Comparison of ENCODE assay signal across 9 cellular contexts in the genomic region with DNA sequence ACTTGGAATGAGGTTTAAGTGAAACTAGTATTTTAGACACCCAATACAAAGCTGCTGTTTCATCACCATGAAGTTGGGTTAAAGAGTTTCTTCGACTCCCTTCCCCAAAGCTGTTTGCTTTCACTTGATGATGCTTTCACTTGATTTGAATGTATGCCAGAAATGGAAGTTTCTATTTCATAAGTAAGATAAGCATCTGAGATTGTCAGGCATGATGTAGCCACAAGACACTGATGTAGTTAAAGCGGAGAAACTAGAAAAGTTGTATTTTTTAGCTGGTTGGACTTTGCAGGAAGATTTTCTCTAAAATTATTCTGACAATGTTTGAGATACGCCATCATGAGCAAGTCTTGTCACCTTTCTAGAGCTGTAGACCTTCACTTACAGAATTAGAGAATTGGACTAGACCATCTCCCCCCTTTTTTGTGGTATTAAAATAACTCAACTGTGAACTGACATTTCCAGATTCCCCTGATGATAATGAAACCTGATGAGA. TPM values are rescaled to one million over a fixed set of nuclear protein-coding genes. Genes with fewer than 3 reads are reported as not detected.
A peak's percentile ranks its signal among the peaks of the same experiment; 100 is the strongest.
DNase-seq lines count a peak whose midpoint lies in the region; ATAC-seq and TF ChIP-seq lines count a peak whose summit lies in the region.
"Had no signal": no experiment of that assay in that cellular context is flagged by ENCODE, and none has a peak within 500 bp of the region (broad histone marks: within the 10 kb centered on the region; RNA-seq: fewer than 3 reads in every experiment).

No MANE protein-coding gene starts in this region.

- no peak overlapping the region for H3K27ac ChIP-seq in HEK293 (ENCODE audit: extremely low read depth, low read depth, low read length)
- no peak overlapping the region for H3K27ac ChIP-seq in naive thymus-derived CD4-positive, alpha-beta T cell (ENCODE audit: low read depth, low read length)

- H3K36me3 Mint-ChIP-seq in naive thymus-derived CD4-positive, alpha-beta T cell: peaks cover 0 to 37% (median 0%) of the 10 kb centered on the region in 5 donors

- peaks cover 0 to 2% (median 0%) of the 10 kb centered on the region in 5 donors for H3K27me3 Mint-ChIP-seq in naive thymus-derived CD4-positive, alpha-beta T cell

- no peak overlapping the region for H3K4me3 ChIP-seq in HEK293 (ENCODE audit: low read depth, low read length)
- no peak overlapping the region for H3K4me3 ChIP-seq in naive thymus-derived CD4-positive, alpha-beta T cell (ENCODE audit: low read length)

- H3K4me1 ChIP-seq in HEK293 (ENCODE audit: control insufficient read depth, insufficient read depth, low read length): no peaks in the 10 kb centered on the region
- H3K4me1 ChIP-seq in naive thymus-derived CD4-positive, alpha-beta T cell (ENCODE audit: control insufficient read depth in 2 of 2, insufficient read depth in 2 of 2, low read length in 2 of 2): peaks cover 0 to 15% of the 10 kb centered on the region in 2 donors

- CTCF ChIA-PET in HEK293 (lab: Yijun Ruan, JAX): interaction anchor here (1.1 to 7.0 kb wide), 4 partner anchors 26 to 141 kb away, joined by 3 to 81 read pairs (median 4); no protein-coding TSS in a partner anchor
- CTCF ChIA-PET in naive thymus-derived CD4-positive, alpha-beta T cell (lab: Charles Lee): interaction anchor here (1.1 to 5.5 kb wide), 2 partner anchors 20 to 140 kb away, joined by 6 to 44 read pairs; a partner anchor contains a TSS

- DNase-seq in SIG-M5 treated with dmso at 0.1 percent for 504 hours (lab: John Stamatoyannopoulos, UW; ENCODE audit: unreplicated experiment): peak; percentile 12
- DNase-seq in SIG-M5 (lab: John Stamatoyannopoulos, UW): no peak
- DNase-seq in M059J (ENCODE audit: low read depth): peak; percentile 16
- peak in 6 of 9 donors; percentile 29 to 60 (median 40) for DNase-seq in naive thymus-derived CD4-positive, alpha-beta T cell
- DNase-seq in KBM-7: no peak
- DNase-seq in stimulated activated CD4-positive, alpha-beta T cell treated with anti-CD3 and anti-CD28 coated beads, Interleukin-2, amount 100 ng/mL, for 48 hours: no peak
- DNase-seq in ecto neural progenitor cell (ENCODE audit: low spot score): no peak
- DNase-seq: NCI-H69 had no signal

- no peaks in the 10 kb centered on the region for H3K9me3 ChIP-seq in HEK293 (ENCODE audit: control insufficient read depth, insufficient read depth, low read depth, low read length)
- H3K9me3 ChIP-seq in naive thymus-derived CD4-positive, alpha-beta T cell (ENCODE audit: control insufficient read depth in 2 of 3, low read length in 3 of 3): no peaks in the 10 kb centered on the region

- peaks cover 0 to 3% of the 10 kb centered on the region in 2 experiments; a peak in 2 of 3 replicates for H3K36me3 ChIP-seq in HEK293 (ENCODE audit: control insufficient read depth in 2 of 2, insufficient read depth in 1 of 2, low read length in 2 of 2)
- H3K36me3 ChIP-seq in naive thymus-derived CD4-positive, alpha-beta T cell (ENCODE audit: control insufficient read depth in 2 of 3, insufficient read depth in 3 of 3, low read length in 3 of 3): no peaks in the 10 kb centered on the region

- H3K9me3 Mint-ChIP-seq in naive thymus-derived CD4-positive, alpha-beta T cell: no peaks in the 10 kb centered on the region

- TF ChIP-seq CTCF in HEK293 (tag by site-specific recombination; IDR thresholded peaks at IDR 0.05): no peak

- intact Hi-C loops in naive thymus-derived CD4-positive, alpha-beta T cell (cut with micrococcal nuclease): loop anchor here (1.0 to 10.0 kb wide), 4 partner anchors 19 to 365 kb away; a partner anchor contains a TSS

- peak overlapping the region in 5 of 9 donors; percentile 25 to 76 (median 40) for H3K27ac Mint-ChIP-seq in naive thymus-derived CD4-positive, alpha-beta T cell

- POLR2A ChIA-PET in HEK293 (lab: Yijun Ruan, JAX): interaction anchor here (2.3 kb wide), 1 partner anchor 20 kb away, joined by 8 read pairs; a partner anchor contains a TSS
- POLR2A ChIA-PET in naive thymus-derived CD4-positive, alpha-beta T cell (lab: Charles Lee): interaction anchor here (0.9 kb wide), 2 partner anchors 18 to 140 kb away, joined by 3 read pairs; no protein-coding TSS in a partner anchor

- peak; percentile 65 for ATAC-seq in naive thymus-derived CD4-positive, alpha-beta T cell

- no peaks in the 10 kb centered on the region for H3K27me3 ChIP-seq in naive thymus-derived CD4-positive, alpha-beta T cell (ENCODE audit: control insufficient read depth in 2 of 2, insufficient read depth in 2 of 2, low read length in 2 of 2)

- H3K4me3 Mint-ChIP-seq in naive thymus-derived CD4-positive, alpha-beta T cell: peak overlapping the region in 7 of 10 donors; percentile 32 to 71 (median 47)

- H3K4me1 Mint-ChIP-seq in naive thymus-derived CD4-positive, alpha-beta T cell: peaks cover 11 to 61% (median 19%) of the 10 kb centered on the region in 7 donors

- in situ Hi-C loops in KBM-7 (cut with MboI; ENCODE audit: low pct_unique_long_range_greater_than_20kb, low sequenced_read_pairs): no loop called here

TF ChIP-seq in HEK293, 187 proteins besides CTCF, POLR2A, EP300 and RAD21:
- no peak for TF ChIP-seq ZNF626 (tag by site-specific recombination; IDR thresholded peaks at IDR 0.05)
- TF ChIP-seq, protein P1, sequence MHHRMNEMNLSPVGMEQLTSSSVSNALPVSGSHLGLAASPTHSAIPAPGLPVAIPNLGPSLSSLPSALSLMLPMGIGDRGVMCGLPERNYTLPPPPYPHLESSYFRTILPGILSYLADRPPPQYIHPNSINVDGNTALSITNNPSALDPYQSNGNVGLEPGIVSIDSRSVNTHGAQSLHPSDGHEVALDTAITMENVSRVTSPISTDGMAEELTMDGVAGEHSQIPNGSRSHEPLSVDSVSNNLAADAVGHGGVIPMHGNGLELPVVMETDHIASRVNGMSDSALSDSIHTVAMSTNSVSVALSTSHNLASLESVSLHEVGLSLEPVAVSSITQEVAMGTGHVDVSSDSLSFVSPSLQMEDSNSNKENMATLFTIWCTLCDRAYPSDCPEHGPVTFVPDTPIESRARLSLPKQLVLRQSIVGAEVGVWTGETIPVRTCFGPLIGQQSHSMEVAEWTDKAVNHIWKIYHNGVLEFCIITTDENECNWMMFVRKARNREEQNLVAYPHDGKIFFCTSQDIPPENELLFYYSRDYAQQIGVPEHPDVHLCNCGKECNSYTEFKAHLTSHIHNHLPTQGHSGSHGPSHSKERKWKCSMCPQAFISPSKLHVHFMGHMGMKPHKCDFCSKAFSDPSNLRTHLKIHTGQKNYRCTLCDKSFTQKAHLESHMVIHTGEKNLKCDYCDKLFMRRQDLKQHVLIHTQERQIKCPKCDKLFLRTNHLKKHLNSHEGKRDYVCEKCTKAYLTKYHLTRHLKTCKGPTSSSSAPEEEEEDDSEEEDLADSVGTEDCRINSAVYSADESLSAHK (tag by site-specific recombination; IDR thresholded peaks at IDR 0.05): peak; percentile 52; the same call in 1 of the 2 replicates
- TF ChIP-seq ZNF521 (tag by site-specific recombination; IDR thresholded peaks at IDR 0.05): no peak
- peak; percentile 59; the same call in 1 of the 2 replicates for TF ChIP-seq PRDM1 (tag by site-specific recombination; IDR thresholded peaks at IDR 0.05)
- TF ChIP-seq SCRT2 (tag by site-specific recombination; IDR thresholded peaks at IDR 0.05): no peak
- TF ChIP-seq ZNF341 (tag by site-specific recombination; IDR thresholded peaks at IDR 0.05; ENCODE audit: low read depth): no peak
- TF ChIP-seq, protein P2, sequence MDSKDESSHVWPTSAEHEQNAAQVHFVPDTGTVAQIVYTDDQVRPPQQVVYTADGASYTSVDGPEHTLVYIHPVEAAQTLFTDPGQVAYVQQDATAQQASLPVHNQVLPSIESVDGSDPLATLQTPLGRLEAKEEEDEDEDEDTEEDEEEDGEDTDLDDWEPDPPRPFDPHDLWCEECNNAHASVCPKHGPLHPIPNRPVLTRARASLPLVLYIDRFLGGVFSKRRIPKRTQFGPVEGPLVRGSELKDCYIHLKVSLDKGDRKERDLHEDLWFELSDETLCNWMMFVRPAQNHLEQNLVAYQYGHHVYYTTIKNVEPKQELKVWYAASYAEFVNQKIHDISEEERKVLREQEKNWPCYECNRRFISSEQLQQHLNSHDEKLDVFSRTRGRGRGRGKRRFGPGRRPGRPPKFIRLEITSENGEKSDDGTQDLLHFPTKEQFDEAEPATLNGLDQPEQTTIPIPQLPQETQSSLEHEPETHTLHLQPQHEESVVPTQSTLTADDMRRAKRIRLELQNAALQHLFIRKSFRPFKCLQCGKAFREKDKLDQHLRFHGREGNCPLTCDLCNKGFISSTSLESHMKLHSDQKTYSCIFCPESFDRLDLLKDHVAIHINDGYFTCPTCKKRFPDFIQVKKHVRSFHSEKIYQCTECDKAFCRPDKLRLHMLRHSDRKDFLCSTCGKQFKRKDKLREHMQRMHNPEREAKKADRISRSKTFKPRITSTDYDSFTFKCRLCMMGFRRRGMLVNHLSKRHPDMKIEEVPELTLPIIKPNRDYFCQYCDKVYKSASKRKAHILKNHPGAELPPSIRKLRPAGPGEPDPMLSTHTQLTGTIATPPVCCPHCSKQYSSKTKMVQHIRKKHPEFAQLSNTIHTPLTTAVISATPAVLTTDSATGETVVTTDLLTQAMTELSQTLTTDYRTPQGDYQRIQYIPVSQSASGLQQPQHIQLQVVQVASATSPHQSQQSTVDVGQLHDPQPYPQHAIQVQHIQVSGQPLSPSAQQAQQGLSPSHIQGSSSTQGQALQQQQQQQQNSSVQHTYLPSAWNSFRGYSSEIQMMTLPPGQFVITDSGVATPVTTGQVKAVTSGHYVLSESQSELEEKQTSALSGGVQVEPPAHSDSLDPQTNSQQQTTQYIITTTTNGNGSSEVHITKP (tag by site-specific recombination; IDR thresholded peaks at IDR 0.05): peak; percentile 69
- no peak for TF ChIP-seq ZBTB17 (tag by site-specific recombination; IDR thresholded peaks at IDR 0.05)

RNA-seq across cellular contexts. Expression of a gene that starts 20.0 kb away (rescaled TPM):
- 94.5 and 110 TPM in 2 replicates for total RNA-seq in M059J (2014; rRNA removed; shearing (Covaris generic))
- 10 to 100 TPM; 12.8 to 29.8 (median 20.9) TPM for total RNA-seq in naive thymus-derived CD4-positive, alpha-beta T cell
- polyA plus RNA-seq in naive thymus-derived CD4-positive, alpha-beta T cell: 10 to 100 TPM; 44.9 to 55.7 TPM

Comparison
In these comparisons a context has a peak if more than half of its experiments do, and no peak if none do; other contexts are left out.
1. DNase-seq: peak in SIG-M5 treated with dmso at 0.1 percent for 504 hours (single experiment), M059J (single experiment) and naive thymus-derived CD4-positive, alpha-beta T cell (6 of 9); none in SIG-M5 (single experiment), KBM-7 (single experiment), stimulated activated CD4-positive, alpha-beta T cell treated with anti-CD3 and anti-CD28 coated beads, Interleukin-2, amount 100 ng/mL, for 48 hours (0 of 2) and ecto neural progenitor cell (single experiment).